10 cellular contexts compared by ENCODE assay signal in genomic region chr12:95396849-95397498, GRCh38.
DNase-seq lines count a peak whose midpoint lies in the region; ATAC-seq and TF ChIP-seq lines count a peak whose summit lies in the region.
"Had no signal": no experiment of that assay in that cellular context is flagged by ENCODE, and none has a peak within 500 bp of the region (broad histone marks: within the 10 kb centered on the region; RNA-seq: fewer than 3 reads in every experiment).

No MANE protein-coding gene starts in this region.

- peak overlapping the region; percentile 3 for H3K4me3 Mint-ChIP-seq in MCF 10A (ENCODE audit: unreplicated experiment)

- H3K27me3 ChIP-seq in breast epithelium (no peaks in the 10 kb centered on the region), PC-9 (ENCODE audit: insufficient read depth, low read depth) (no peaks in the 10 kb centered on the region), left lung (peaks cover 0 to under 1% of the 10 kb centered on the region in 2 donors), upper lobe of right lung (no peaks in the 10 kb centered on the region)

- CTCF ChIA-PET in MCF 10A (lab: Yijun Ruan, JAX), result interaction anchor here (0.6 kb wide), 1 partner anchor 135 kb away, joined by 5 read pairs; no protein-coding TSS in a partner anchor
- CTCF ChIA-PET in PC-9 (lab: Charles Lee), result no interaction called here

- intact Hi-C loops in MCF 10A (cut with micrococcal nuclease), result loop anchor here (5.0 kb wide), 1 partner anchor 75 kb away; the partner anchor contains the start of gene METAP2
- intact Hi-C loops in breast epithelium (cut with DNase I; ENCODE audit: low total_unique reads), result no loop called here
- intact Hi-C loops in PC-9 (cut with micrococcal nuclease; ENCODE audit: unreplicated experiment), result no loop called here
- intact Hi-C loops in left lung (cut with DNase I), result no loop called here
- intact Hi-C loops in upper lobe of right lung (cut with DNase I), result no loop called here

- H3K36me3 Mint-ChIP-seq in MCF 10A (ENCODE audit: insufficient read depth, unreplicated experiment), result no peaks in the 10 kb centered on the region

- no peaks in the 10 kb centered on the region for H4K20me1 ChIP-seq in PC-9 (ENCODE audit: insufficient read depth)

- H3K4me1 ChIP-seq in breast epithelium (no peaks in the 10 kb centered on the region), PC-9 (replicated peaks; ENCODE audit: insufficient read depth) (peaks cover 21% of the 10 kb centered on the region), left lung (no peaks in the 10 kb centered on the region), upper lobe of right lung (no peaks in the 10 kb centered on the region)

- peaks cover 19% of the 10 kb centered on the region for H3K4me1 Mint-ChIP-seq in MCF 10A (ENCODE audit: insufficient read depth, unreplicated experiment)

- H3K36me3 ChIP-seq in breast epithelium, result no peaks in the 10 kb centered on the region
- H3K36me3 ChIP-seq in PC-9 (ENCODE audit: low read depth), result no peaks in the 10 kb centered on the region
- H3K36me3 ChIP-seq in left lung, result no peaks in the 10 kb centered on the region
- no peaks in the 10 kb centered on the region for H3K36me3 ChIP-seq in upper lobe of right lung

- H3K9me3 ChIP-seq in breast epithelium (no peaks in the 10 kb centered on the region), PC-9 (ENCODE audit: insufficient read depth, low read depth) (peaks cover 15% of the 10 kb centered on the region), left lung (peaks cover 0 to 8% of the 10 kb centered on the region in 2 donors), upper lobe of right lung (no peaks in the 10 kb centered on the region)

- peaks cover 11% of the 10 kb centered on the region for H3K27me3 Mint-ChIP-seq in MCF 10A (ENCODE audit: insufficient read depth, unreplicated experiment)

- DNase-seq in MCF 10A (ENCODE audit: unreplicated experiment) (peak; percentile 94), breast epithelium (ENCODE audit: low spot score in 2 of 2) (no peak), PC-9 (peak in 1 of 2 experiments; percentile 66), fibroblast of pulmonary artery (ENCODE audit: low read depth) (peak; percentile 32), stromal cell of bone marrow (ENCODE audit: low read depth) (peak; percentile 79), left lung (no peak), upper lobe of right lung (no peak)
- DNase-seq: T-helper 2 cell had no signal

- no peaks in the 10 kb centered on the region for H3K9me2 ChIP-seq in PC-9 (ENCODE audit: insufficient read depth)

- H3K4me2 ChIP-seq in PC-9, result peak overlapping the region; percentile 35

- H3K27ac Mint-ChIP-seq in MCF 10A (ENCODE audit: low read depth, unreplicated experiment), result peak overlapping the region; percentile 34

- no peak for TF ChIP-seq POLR2A in breast epithelium (IDR thresholded peaks at IDR 0.05)

- POLR2A ChIA-PET in MCF 10A (lab: Yijun Ruan, JAX), result interaction anchor here (0.6 to 4.6 kb wide), 13 partner anchors 8 to 1020 kb away, joined by 3 to 81 read pairs (median 4); partner anchors contain the start of gene METAP2
- POLR2A ChIA-PET in PC-9 (lab: Charles Lee; ENCODE audit: unreplicated experiment), result interaction anchor here (0.7 kb wide), 1 partner anchor 12 kb away, joined by 3 read pairs; no protein-coding TSS in a partner anchor

- H3K4me3 ChIP-seq in breast epithelium (no peak overlapping the region), PC-9 (no peak overlapping the region), fibroblast of pulmonary artery (replicated peaks; ENCODE audit: low read depth, low read length) (no peak overlapping the region), left lung (no peak overlapping the region), upper lobe of right lung (no peak overlapping the region)

- H3K27ac ChIP-seq in breast epithelium (peak overlapping the region in 1 of 2 donors; percentile 29), PC-9 (peak overlapping the region; percentile 18; the same call in 1 of the 2 replicates), left lung (no peak overlapping the region), upper lobe of right lung (no peak overlapping the region)
- H3K27ac ChIP-seq: C4-2B had no signal

- no peaks in the 10 kb centered on the region for H3K9me3 Mint-ChIP-seq in MCF 10A (ENCODE audit: unreplicated experiment)

- no peak for TF ChIP-seq CTCF in MCF 10A (IDR thresholded peaks at IDR 0.05; ENCODE audit: unreplicated experiment)
- TF ChIP-seq CTCF in breast epithelium (IDR thresholded peaks at IDR 0.05), result no peak
- no peak for TF ChIP-seq CTCF in PC-9 (conservative IDR thresholded peaks at IDR 0.05)
- TF ChIP-seq CTCF in fibroblast of pulmonary artery (IDR thresholded peaks at IDR 0.05; ENCODE audit: low read length, missing control alignments), result no peak
- TF ChIP-seq CTCF in left lung (IDR thresholded peaks at IDR 0.05), result no peak
- TF ChIP-seq CTCF in upper lobe of right lung (IDR thresholded peaks at IDR 0.05), result no peak

- BruUV-seq in MCF 10A (replicated peaks; lab: Mats Ljungman, UMichigan) (no TSS peak), PC-9 (replicated peaks; lab: Mats Ljungman, UMichigan) (no TSS peak)

- no peaks in the 10 kb centered on the region for H3K79me2 ChIP-seq in PC-9 (ENCODE audit: low read depth)

- no peak overlapping the region for H2AFZ ChIP-seq in PC-9

- ATAC-seq in left lung (no peak), upper lobe of right lung (no peak), HG03439 (IDR thresholded peaks at IDR 0.05; ENCODE audit: unreplicated experiment) (no peak)

- peaks cover 21% of the 10 kb centered on the region for H3F3A ChIP-seq in PC-9 (ENCODE audit: insufficient read depth, low read depth)

Comparison
In these comparisons a context has a peak if more than half of its experiments do, and no peak if none do; other contexts are left out.
1. DNase-seq: peak in MCF 10A (single experiment), fibroblast of pulmonary artery (single experiment) and stromal cell of bone marrow (single experiment); none in breast epithelium (0 of 2), left lung (0 of 2) and upper lobe of right lung (single experiment).